29 cellular contexts compared by ENCODE assay signal in genomic region chr2:158774663-158775062, GRCh38. TPM values are rescaled to one million over a fixed set of nuclear protein-coding genes. Genes with fewer than 3 reads are reported as not detected.
A peak's percentile ranks its signal among the peaks of the same experiment; 100 is the strongest.
DNase-seq lines count a peak whose midpoint lies in the region; ATAC-seq, FAIRE-seq and TF ChIP-seq lines count a peak whose summit lies in the region.
"Had no signal": no experiment of that assay in that cellular context is flagged by ENCODE, and none has a peak within 500 bp of the region (broad histone marks: within the 10 kb centered on the region; RNA-seq: fewer than 3 reads in every experiment).

No MANE protein-coding gene starts in this region.

- H3K4me1 ChIP-seq in HepG2 (ENCODE audit: insufficient read depth, low read length) = no peaks in the 10 kb centered on the region
- H3K4me1 ChIP-seq: gastroesophageal sphincter, SJSA1 had no signal

- no peak overlapping the region for H3K27ac ChIP-seq in HepG2 (ENCODE audit: extremely low read length, insufficient read depth, low read length)
- H3K27ac ChIP-seq: cardiac muscle cell, gastroesophageal sphincter, SJSA1, stomach had no signal

- POLR2A ChIA-PET in HepG2 (lab: Yijun Ruan, JAX) = no interaction called here

- no peaks in the 10 kb centered on the region for H4K20me1 ChIP-seq in HepG2 (ENCODE audit: insufficient read depth, low read length)

- H3K36me3 Mint-ChIP-seq in activated CD4-positive, alpha-beta T cell treated with anti-CD3 and anti-CD28 coated beads, Interleukin-2, amount 10 ng/mL, durations not matched to agents 24 days and 14 days (ENCODE audit: low read depth) = no peaks in the 10 kb centered on the region
- H3K36me3 Mint-ChIP-seq: activated CD4-positive, alpha-beta memory T cell treated with anti-CD3 and anti-CD28 coated beads for 36 hours; activated naive CD8-positive, alpha-beta T cell; T-cell had no signal

- no peaks in the 10 kb centered on the region for H3K4me1 Mint-ChIP-seq in activated CD4-positive, alpha-beta T cell treated with anti-CD3 and anti-CD28 coated beads, Interleukin-2, amount 10 ng/mL, durations not matched to agents 24 days and 14 days
- H3K4me1 Mint-ChIP-seq: T-cell had no signal

- in situ Hi-C loops in HepG2 (cut with HindIII; ENCODE audit: extremely low pct_ligation_motif_present, low pct_unique_long_range_greater_than_20kb) = no loop called here

- TF ChIP-seq RAD21 in HepG2 (CRISPR knock-in tag; IDR thresholded peaks at IDR 0.05) = no peak

- WGBS in HepG2 (ENCODE audit: low lambda C conversion rate) = 0% methylated on average over 1 of the region's 1 CpG

- no peak overlapping the region for H3K4me3 Mint-ChIP-seq in activated CD4-positive, alpha-beta T cell treated with anti-CD3 and anti-CD28 coated beads, Interleukin-2, amount 10 ng/mL, durations not matched to agents 24 days and 14 days
- H3K4me3 Mint-ChIP-seq: activated CD4-positive, alpha-beta memory T cell treated with anti-CD3 and anti-CD28 coated beads for 36 hours; activated naive CD8-positive, alpha-beta T cell; T-cell had no signal

- no peak overlapping the region for H2AFZ ChIP-seq in HepG2 (ENCODE audit: low read length)

- H3K9me3 ChIP-seq in HepG2 (ENCODE audit: low read length) = no peaks in the 10 kb centered on the region
- H3K9me3 ChIP-seq: ascending aorta, gastroesophageal sphincter, SJSA1, stomach, tibial nerve had no signal

- ATAC-seq in HepG2 = no peak
- ATAC-seq: activated CD4-positive, CD25-positive, alpha-beta regulatory T cell treated with anti-CD3 and anti-CD28 coated beads, Interleukin-2, amount 50 U/mL, for 24 hours; gastroesophageal sphincter; left colon; T-cell had no signal

- intact Hi-C loops in activated CD4-positive, alpha-beta T cell treated with anti-CD3 and anti-CD28 coated beads, Interleukin-2, amount 10 ng/mL, durations not matched to agents 24 days and 14 days (cut with micrococcal nuclease) = no loop called here
- intact Hi-C loops in HepG2 (cut with micrococcal nuclease; ENCODE audit: unreplicated experiment) = no loop called here

- no peak for TF ChIP-seq CTCF in fibroblast of the aortic adventitia (IDR thresholded peaks at IDR 0.05; ENCODE audit: insufficient read depth, low read length)
- no peak for TF ChIP-seq CTCF in HepG2 (CRISPR knock-in tag; IDR thresholded peaks at IDR 0.05)

- no TSS peak for BruUV-seq in HepG2 (replicated peaks; lab: Mats Ljungman, UMichigan)

- TF ChIP-seq EP300 in HepG2 (IDR thresholded peaks at IDR 0.05; ENCODE audit: low read depth in 2 of 2, low read length in 2 of 2) (no peak), HepG2 (CRISPR knock-in tag; IDR thresholded peaks at IDR 0.05; ENCODE audit: borderline replicate concordance) (no peak)

- peaks cover 5% of the 10 kb centered on the region for H3K27me3 Mint-ChIP-seq in activated CD4-positive, alpha-beta T cell treated with anti-CD3 and anti-CD28 coated beads, Interleukin-2, amount 10 ng/mL, durations not matched to agents 24 days and 14 days
- H3K27me3 Mint-ChIP-seq: activated naive CD8-positive, alpha-beta T cell; T-cell had no signal

- H3K36me3 ChIP-seq in HepG2 (replicated peaks in 1 of 2; ENCODE audit: control insufficient read depth in 1 of 2, insufficient read depth in 2 of 2, low read length in 2 of 2) = no peaks in the 10 kb centered on the region
- H3K36me3 ChIP-seq: ascending aorta, cardiac muscle cell, gastroesophageal sphincter, SJSA1, stomach, tibial nerve had no signal

- H3K9ac ChIP-seq in HepG2 (ENCODE audit: insufficient read depth, low read depth, low read length) = no peak overlapping the region

- H3K27me3 ChIP-seq in HepG2 (ENCODE audit: control insufficient read depth in 1 of 2, insufficient read depth in 2 of 2, low read length in 2 of 2) = peaks cover 0 to 10% of the 10 kb centered on the region in 2 experiments; a peak in 3 of 5 replicates
- H3K27me3 ChIP-seq: ascending aorta, cardiac muscle cell, gastroesophageal sphincter, SJSA1, stomach, tibial nerve had no signal

- H3K4me3 ChIP-seq in fibroblast of the aortic adventitia (ENCODE audit: low read depth, low read length) = no peak overlapping the region
- no peak overlapping the region for H3K4me3 ChIP-seq in HepG2 (replicated peaks in 1 of 3; ENCODE audit: insufficient read depth in 1 of 3, low read depth in 2 of 3, low read length in 3 of 3)
- H3K4me3 ChIP-seq: ascending aorta, cardiac muscle cell, gastroesophageal sphincter, SJSA1, stomach, tibial nerve had no signal

- DNase-seq in NCI-H2196 treated with DMSO at 0.1 percent for 48 hours (lab: John Stamatoyannopoulos, UW; ENCODE audit: unreplicated experiment) = peak; percentile 29
- no peak for DNase-seq in NCI-H2196 (lab: John Stamatoyannopoulos, UW; ENCODE audit: unreplicated experiment)
- DNase-seq in NCI-H526 treated with DMSO at 0.1 percent for 48 hours (lab: John Stamatoyannopoulos, UW) = peak; percentile 71
- DNase-seq in fibroblast of the aortic adventitia (ENCODE audit: low read depth) = peak; percentile 16
- peak; percentile 39 for DNase-seq in superior temporal gyrus (ENCODE audit: extremely low spot score)
- no peak for DNase-seq in activated CD4-positive, alpha-beta T cell treated with anti-CD3 and anti-CD28 coated beads, Interleukin-2, amount 10 ng/mL, durations not matched to agents 24 days and 14 days
- DNase-seq in HepG2 (ENCODE audit: low spot score) = no peak
- DNase-seq: activated CD4-positive, alpha-beta memory T cell treated with anti-CD3 and anti-CD28 coated beads for 36 hours; cortex of kidney; hippocampal formation; left colon; NCI-H1105 treated with DMSO at 0.1 percent for 48 hours; NCI-H69; stimulated activated CD8-positive, alpha-beta memory T cell treated with anti-CD3 and anti-CD28 coated beads, Interleukin-4, amount 100 ng/mL, for 48 hours; stomach; T-cell had no signal

- CTCF ChIA-PET in HepG2 (lab: Yijun Ruan, JAX; ENCODE audit: low intra/inter-chr PET ratio, low total read pairs) = no interaction called here

- TF ChIP-seq POLR2A in HepG2 (IDR thresholded peaks at IDR 0.05; ENCODE audit: insufficient read depth in 1 of 2, low read depth in 2 of 2, low read length in 2 of 2) = no peak

- H3K9me3 Mint-ChIP-seq in activated CD4-positive, alpha-beta T cell treated with anti-CD3 and anti-CD28 coated beads, Interleukin-2, amount 10 ng/mL, durations not matched to agents 24 days and 14 days = no peaks in the 10 kb centered on the region
- H3K9me3 Mint-ChIP-seq: activated CD4-positive, alpha-beta memory T cell treated with anti-CD3 and anti-CD28 coated beads for 36 hours; activated T-helper 2 cell treated with anti-CD3 and anti-CD28 coated beads, Interferon-gamma antibody, Interleukin-2, Interleukin-4, amounts not matched to agents 10 μg/mL and 5 μg/mL and 100 μg/mL, durations not matched to agents 14 hours and 24 hours and 36 hours; T-cell had no signal

- no peak overlapping the region for H3K27ac Mint-ChIP-seq in activated CD4-positive, alpha-beta T cell treated with anti-CD3 and anti-CD28 coated beads, Interleukin-2, amount 10 ng/mL, durations not matched to agents 24 days and 14 days
- H3K27ac Mint-ChIP-seq: activated CD4-positive, alpha-beta memory T cell treated with anti-CD3 and anti-CD28 coated beads for 36 hours; activated naive CD8-positive, alpha-beta T cell; activated T-helper 2 cell treated with anti-CD3 and anti-CD28 coated beads, Interferon-gamma antibody, Interleukin-2, Interleukin-4, amounts not matched to agents 10 μg/mL and 5 μg/mL and 100 μg/mL, durations not matched to agents 14 hours and 24 hours and 36 hours; T-cell had no signal

- no peaks in the 10 kb centered on the region for H3K79me2 ChIP-seq in HepG2 (ENCODE audit: insufficient read depth, low read length)

- FAIRE-seq in HepG2 (lab: Jason Lieb, UNC) = no peak
- FAIRE-seq: TTC549 had no signal

- no peak overlapping the region for H3K4me2 ChIP-seq in HepG2 (ENCODE audit: low read depth, low read length)

TF ChIP-seq in HepG2, 621 proteins besides CTCF, POLR2A, EP300 and RAD21 (continues in another document):
- no peak for TF ChIP-seq ZNF121 (CRISPR knock-in tag; IDR thresholded peaks at IDR 0.05)

RNA-seq across cellular contexts. Expression of gene DAPL1, which starts 20.5 kb away (rescaled TPM):
- total RNA-seq in fibroblast of the aortic adventitia (ENCODE audit: low replicate concordance) (not detected in 2 replicates), HepG2 (2016; rRNA removed; fragmentation: Illumina TruSeq; extraction: Trizol) (not detected in 2 replicates)
- total RNA-seq in activated CD4-positive, alpha-beta T cell treated with anti-CD3 and anti-CD28 coated beads, Interleukin-2, amount 10 ng/mL, durations not matched to agents 24 days and 14 days = not detected in 2 replicates
- total RNA-seq in HepG2 (2016; cell fraction: cytosol; rRNA removed; fragmentation: Illumina TruSeq; extraction: Trizol; ENCODE audit: low read depth) = not detected in 2 replicates
- not detected in 2 replicates for total RNA-seq in HepG2 (2016; cell fraction: insoluble cytoplasmic fraction; rRNA removed; fragmentation: Illumina TruSeq; extraction: Trizol)
- not detected in 2 replicates for total RNA-seq in HepG2 (2016; cell fraction: membrane; rRNA removed; fragmentation: Illumina TruSeq; extraction: Trizol)
- not detected in 2 replicates for total RNA-seq in HepG2 (2016; cell fraction: nucleus; rRNA removed; fragmentation: Illumina TruSeq; extraction: Trizol)
- polyA plus RNA-seq in HepG2 (2011; rRNA removed) = not detected in 2 replicates
- polyA plus RNA-seq in HepG2 (2011; cell fraction: cytosol; rRNA removed) = not detected in 2 replicates
- polyA plus RNA-seq in HepG2 (2011; cell fraction: nucleus; rRNA removed) = not detected in 2 replicates
- polyA plus RNA-seq in HepG2 (2012) = not detected in 2 replicates
- not detected in 2 replicates for polyA plus RNA-seq in HepG2 (2016; cell fraction: cytosol; fragmentation: Illumina TruSeq; extraction: Trizol; ENCODE audit: low read depth)
- polyA plus RNA-seq in HepG2 (2016; cell fraction: insoluble cytoplasmic fraction; fragmentation: Illumina TruSeq; extraction: Trizol; ENCODE audit: low read depth) = not detected in 2 replicates
- polyA plus RNA-seq in HepG2 (2016; cell fraction: membrane; fragmentation: Illumina TruSeq; extraction: Trizol; ENCODE audit: low read depth) = not detected in 2 replicates
- not detected in 2 replicates for polyA plus RNA-seq in HepG2 (2016; cell fraction: nucleus; fragmentation: Illumina TruSeq; extraction: Trizol; ENCODE audit: insufficient read depth, low read depth)
- not detected in 2 replicates for polyA minus RNA-seq in HepG2 (2011; rRNA and poly(A)+ RNA removed; ENCODE audit: low replicate concordance)
- polyA minus RNA-seq in HepG2 (2011; cell fraction: cytosol; rRNA and poly(A)+ RNA removed) = not detected in 2 replicates
- not detected in 2 replicates for polyA minus RNA-seq in HepG2 (2011; cell fraction: nucleus; rRNA and poly(A)+ RNA removed)
- total RNA-seq: activated CD4-positive, alpha-beta memory T cell treated with anti-CD3 and anti-CD28 coated beads for 36 hours; activated T-helper 2 cell treated with anti-CD3 and anti-CD28 coated beads, Interferon-gamma antibody, Interleukin-2, Interleukin-4, amounts not matched to agents 10 μg/mL and 5 μg/mL and 100 μg/mL, durations not matched to agents 14 hours and 24 hours and 36 hours; ascending aorta; cardiac muscle cell; HT-29; left colon; pulmonary artery endothelial cell; RPMI7951; SJSA1; stomach; T-cell had no signal
- polyA plus RNA-seq: BJ, cardiac muscle cell had no signal

Comparison
In these comparisons a context has a peak if more than half of its experiments do, and no peak if none do; other contexts are left out.
1. DNase-seq: peak in NCI-H2196 treated with DMSO at 0.1 percent for 48 hours (single experiment), NCI-H526 treated with DMSO at 0.1 percent for 48 hours (single experiment), fibroblast of the aortic adventitia (single experiment) and superior temporal gyrus (single experiment); none in NCI-H2196 (single experiment), activated CD4-positive, alpha-beta T cell treated with anti-CD3 and anti-CD28 coated beads, Interleukin-2, amount 10 ng/mL, durations not matched to agents 24 days and 14 days (single experiment) and HepG2 (single experiment).